In the genomic region with DNA sequence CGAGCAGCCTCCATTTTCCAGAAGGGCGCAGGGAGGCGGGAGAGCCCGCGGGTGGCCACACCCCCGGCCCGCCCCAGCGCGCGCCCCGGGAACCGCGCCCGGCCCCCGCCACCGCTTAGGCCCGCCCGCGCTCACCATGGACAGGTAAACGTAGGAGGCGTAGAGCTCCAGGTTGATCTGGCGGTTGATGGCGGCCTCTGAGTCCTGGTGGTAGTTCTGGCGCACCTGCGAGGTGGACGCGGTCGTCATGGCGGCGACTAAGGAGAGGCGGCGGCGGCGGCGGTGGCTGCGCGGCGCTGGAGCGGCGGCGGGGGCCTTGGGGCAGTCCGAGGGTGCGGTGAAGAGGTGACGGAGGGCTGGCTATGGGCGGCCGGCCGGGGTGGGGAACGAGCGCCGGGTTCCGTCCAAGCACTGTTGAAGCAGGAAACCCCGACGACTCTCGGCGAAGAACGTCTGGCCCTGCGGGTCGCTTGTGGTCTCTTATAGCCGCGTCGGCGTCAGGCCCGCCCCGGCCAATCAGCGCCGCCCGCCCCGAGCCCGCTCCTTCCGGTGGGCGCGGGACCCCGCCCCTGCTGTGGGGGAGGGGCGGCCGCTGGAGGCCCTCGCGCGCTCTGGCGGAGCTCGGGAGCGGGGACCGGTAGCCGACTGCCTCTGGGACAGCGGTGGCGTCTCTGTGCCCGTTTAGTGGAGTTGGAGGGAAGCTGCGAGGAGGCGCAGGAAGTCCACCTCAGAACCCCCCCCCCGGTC, we compare ENCODE assay signal across 1 cellular context.
A peak's percentile ranks its signal among the peaks of the same experiment; 100 is the strongest.
TF ChIP-seq lines count a peak whose summit lies in the region.

A gene (minus strand): TSS at position 458 of the 747 bp plus-strand sequence. CDS start 209 bp downstream, at position 249.

TF ChIP-seq in A549, 52 proteins besides CTCF, POLR2A, EP300 and RAD21 (continued from another document):
- TF ChIP-seq FOSB (CRISPR knock-in tag; IDR thresholded peaks at IDR 0.05), result no peak
- no peak for TF ChIP-seq ZC3H11A (IDR thresholded peaks at IDR 0.05)
- no peak for TF ChIP-seq RFX5 (IDR thresholded peaks at IDR 0.05)
- no peak; the same call in 1 of the 2 replicates for TF ChIP-seq TFCP2L1 (CRISPR knock-in tag; IDR thresholded peaks at IDR 0.05)
- no peak for TF ChIP-seq HDAC2 (IDR thresholded peaks at IDR 0.05)
- TF ChIP-seq FOSL2 (IDR thresholded peaks at IDR 0.05), result no peak
- TF ChIP-seq FOSL2 (CRISPR knock-in tag; IDR thresholded peaks at IDR 0.05), result no peak
- TF ChIP-seq, protein P1, sequence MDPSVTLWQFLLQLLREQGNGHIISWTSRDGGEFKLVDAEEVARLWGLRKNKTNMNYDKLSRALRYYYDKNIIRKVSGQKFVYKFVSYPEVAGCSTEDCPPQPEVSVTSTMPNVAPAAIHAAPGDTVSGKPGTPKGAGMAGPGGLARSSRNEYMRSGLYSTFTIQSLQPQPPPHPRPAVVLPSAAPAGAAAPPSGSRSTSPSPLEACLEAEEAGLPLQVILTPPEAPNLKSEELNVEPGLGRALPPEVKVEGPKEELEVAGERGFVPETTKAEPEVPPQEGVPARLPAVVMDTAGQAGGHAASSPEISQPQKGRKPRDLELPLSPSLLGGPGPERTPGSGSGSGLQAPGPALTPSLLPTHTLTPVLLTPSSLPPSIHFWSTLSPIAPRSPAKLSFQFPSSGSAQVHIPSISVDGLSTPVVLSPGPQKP (IDR thresholded peaks at IDR 0.05; ENCODE audit: low read depth, low read length), result no peak
- TF ChIP-seq PHF8 (IDR thresholded peaks at IDR 0.05; ENCODE audit: borderline replicate concordance, low read depth), result peak; percentile 78
- TF ChIP-seq TP53 (CRISPR knock-in tag; IDR thresholded peaks at IDR 0.05), result no peak
- no peak for TF ChIP-seq EHF (CRISPR knock-in tag; IDR thresholded peaks at IDR 0.05)
- TF ChIP-seq KDM1A (IDR thresholded peaks at IDR 0.05; ENCODE audit: low read depth), result no peak
- TF ChIP-seq CBX2 (IDR thresholded peaks at IDR 0.05; ENCODE audit: borderline replicate concordance, low read depth), result no peak
- TF ChIP-seq, protein P2, sequence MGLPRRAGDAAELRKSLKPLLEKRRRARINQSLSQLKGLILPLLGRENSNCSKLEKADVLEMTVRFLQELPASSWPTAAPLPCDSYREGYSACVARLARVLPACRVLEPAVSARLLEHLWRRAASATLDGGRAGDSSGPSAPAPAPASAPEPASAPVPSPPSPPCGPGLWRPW (IDR thresholded peaks at IDR 0.05), result no peak
- TF ChIP-seq CEBPB (IDR thresholded peaks at IDR 0.05), result no peak
- TF ChIP-seq, protein P3, sequence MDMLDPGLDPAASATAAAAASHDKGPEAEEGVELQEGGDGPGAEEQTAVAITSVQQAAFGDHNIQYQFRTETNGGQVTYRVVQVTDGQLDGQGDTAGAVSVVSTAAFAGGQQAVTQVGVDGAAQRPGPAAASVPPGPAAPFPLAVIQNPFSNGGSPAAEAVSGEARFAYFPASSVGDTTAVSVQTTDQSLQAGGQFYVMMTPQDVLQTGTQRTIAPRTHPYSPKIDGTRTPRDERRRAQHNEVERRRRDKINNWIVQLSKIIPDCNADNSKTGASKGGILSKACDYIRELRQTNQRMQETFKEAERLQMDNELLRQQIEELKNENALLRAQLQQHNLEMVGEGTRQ (IDR thresholded peaks at IDR 0.05), result no peak
- no peak for TF ChIP-seq NR3C1 (IDR thresholded peaks at IDR 0.05)
- TF ChIP-seq, protein P4, sequence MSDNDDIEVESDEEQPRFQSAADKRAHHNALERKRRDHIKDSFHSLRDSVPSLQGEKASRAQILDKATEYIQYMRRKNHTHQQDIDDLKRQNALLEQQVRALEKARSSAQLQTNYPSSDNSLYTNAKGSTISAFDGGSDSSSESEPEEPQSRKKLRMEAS (IDR thresholded peaks at IDR 0.05), result peak; percentile 33; the same call in 1 of the 2 replicates
- TF ChIP-seq CHD2 (IDR thresholded peaks at IDR 0.05; ENCODE audit: low read length, partially characterized antibody), result no peak
- no peak; the same call in 1 of the 2 replicates for TF ChIP-seq HOXB5 (CRISPR knock-in tag; IDR thresholded peaks at IDR 0.05)
- TF ChIP-seq ZNF302 (CRISPR knock-in tag; IDR thresholded peaks at IDR 0.05), result no peak
- TF ChIP-seq ZSCAN20 (CRISPR knock-in tag; IDR thresholded peaks at IDR 0.05), result no peak
